Comparison of ENCODE assay signal across 15 cellular contexts in the genomic region with DNA sequence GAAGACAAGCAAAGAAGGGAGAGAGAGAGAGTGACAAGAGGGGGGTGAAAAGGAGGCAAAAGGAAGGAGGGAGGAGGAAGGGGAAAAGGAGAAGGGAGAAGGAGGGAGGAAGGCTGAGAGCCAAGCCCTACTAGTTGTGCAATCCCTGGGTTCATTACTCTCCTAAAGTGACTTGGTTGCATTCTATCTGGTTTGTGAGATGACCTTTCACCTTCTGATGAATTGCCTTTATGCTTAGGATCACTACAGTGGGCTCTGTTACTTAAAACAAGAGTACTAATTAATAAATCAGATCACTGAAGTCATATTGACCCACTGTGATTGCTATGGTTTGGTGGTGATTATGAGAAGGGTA.
"Had no signal": no experiment of that assay in that cellular context is flagged by ENCODE, and none has a peak within 500 bp of the region (broad histone marks: within the 10 kb centered on the region; RNA-seq: fewer than 3 reads in every experiment).

No MANE protein-coding gene starts in this region.

- H3K36me3 Mint-ChIP-seq: activated naive CD8-positive, alpha-beta T cell treated with anti-CD3 and anti-CD28 coated beads, Interleukin-2, amount 10 ng/mL, durations not matched to agents 7 days and 5 days had no signal

- H3K4me1 Mint-ChIP-seq: activated naive CD8-positive, alpha-beta T cell treated with anti-CD3 and anti-CD28 coated beads, Interleukin-2, amount 10 ng/mL, durations not matched to agents 7 days and 5 days; endodermal cell had no signal

- H3K27me3 ChIP-seq: neutrophil, transverse colon had no signal

- DNase-seq: activated CD4-positive, alpha-beta T cell treated with anti-CD3 and anti-CD28 coated beads, Interleukin-2, amount 10 ng/mL, durations not matched to agents 7 days and 5 days; activated CD8-positive, alpha-beta memory T cell treated with anti-CD3 and anti-CD28 coated beads for 24 hours; activated naive CD4-positive, alpha-beta T cell; activated naive CD8-positive, alpha-beta T cell treated with anti-CD3 and anti-CD28 coated beads, Interleukin-2, amount 10 ng/mL, durations not matched to agents 7 days and 5 days; aorta; endodermal cell; islet precursor cell; left ventricle myocardium inferior; naive thymus-derived CD8-positive, alpha-beta T cell; posterior cingulate gyrus; stimulated activated CD4-positive, alpha-beta T cell treated with anti-CD3 and anti-CD28 coated beads, Interleukin-15, amount 100 ng/mL, for 24 hours; stimulated activated CD4-positive, alpha-beta T cell treated with anti-CD3 and anti-CD28 coated beads, Interleukin-4, amount 100 ng/mL, for 1 hour; stimulated activated naive CD8-positive, alpha-beta T cell treated with anti-CD3 and anti-CD28 coated beads, Interleukin-15, Interleukin-2, amounts not matched to agents 100 U/mL and 50 U/mL, for 24 hours; transverse colon had no signal

- H3K4me3 ChIP-seq: left ventricle myocardium inferior, transverse colon had no signal

- H3K27ac Mint-ChIP-seq: activated CD4-positive, alpha-beta T cell treated with anti-CD3 and anti-CD28 coated beads, Interleukin-2, amount 10 ng/mL, durations not matched to agents 7 days and 5 days; activated naive CD8-positive, alpha-beta T cell treated with anti-CD3 and anti-CD28 coated beads, Interleukin-2, amount 10 ng/mL, durations not matched to agents 7 days and 5 days; endodermal cell; naive thymus-derived CD8-positive, alpha-beta T cell had no signal

- H3K4me3 Mint-ChIP-seq: activated CD4-positive, alpha-beta T cell treated with anti-CD3 and anti-CD28 coated beads, Interleukin-2, amount 10 ng/mL, durations not matched to agents 7 days and 5 days; activated naive CD8-positive, alpha-beta T cell treated with anti-CD3 and anti-CD28 coated beads, Interleukin-2, amount 10 ng/mL, durations not matched to agents 7 days and 5 days; endodermal cell; naive thymus-derived CD8-positive, alpha-beta T cell had no signal

- H3K4me1 ChIP-seq: transverse colon had no signal

- H3K9me3 Mint-ChIP-seq: activated CD4-positive, alpha-beta T cell treated with anti-CD3 and anti-CD28 coated beads, Interleukin-2, amount 10 ng/mL, durations not matched to agents 7 days and 5 days; activated naive CD8-positive, alpha-beta T cell treated with anti-CD3 and anti-CD28 coated beads, Interleukin-2, amount 10 ng/mL, durations not matched to agents 7 days and 5 days had no signal

- H3K27ac ChIP-seq: left ventricle myocardium inferior, neutrophil, transverse colon had no signal

- H3K9me3 ChIP-seq: left ventricle myocardium inferior, neutrophil, transverse colon had no signal

- H3K36me3 ChIP-seq: left ventricle myocardium inferior, neutrophil, transverse colon had no signal
